Comparison of ENCODE assay signal across 8 cellular contexts in genomic region chr19:43639507-43640423, GRCh38. TPM values are rescaled to one million over a fixed set of nuclear protein-coding genes. Genes with fewer than 3 reads are reported as not detected.
DNase-seq lines count a peak whose midpoint lies in the region; ATAC-seq and TF ChIP-seq lines count a peak whose summit lies in the region.

CADM4 (minus strand) TSS chr19:43639850; CDS start chr19:43639790, 60 bp downstream.

- H3K9me3 ChIP-seq in NT2/D1 (ENCODE audit: insufficient read depth, low read length) (no peaks in the 10 kb centered on the region), osteoblast (ENCODE audit: low read depth, low read length) (no peaks in the 10 kb centered on the region), aorta (ENCODE audit: control insufficient read depth, low read length) (no peaks in the 10 kb centered on the region)

- H2AFZ ChIP-seq in osteoblast (ENCODE audit: low read length): no peak within 1 kb of the TSS

- H3K4me3 ChIP-seq in NT2/D1 (ENCODE audit: insufficient read length, low read depth) (peak within 1 kb of the TSS; percentile 46), osteoblast (ENCODE audit: insufficient read depth, low read length) (peak within 1 kb of the TSS; percentile 57), aorta (ENCODE audit: low read length in 2 of 2) (peak within 1 kb of the TSS; percentile 46 to 63)

- ATAC-seq in aorta (ENCODE audit: low FRiP score): peak; percentile 34
- no peak for ATAC-seq in GM21381 (IDR thresholded peaks at IDR 0.05; ENCODE audit: unreplicated experiment)
- ATAC-seq in HG03460 (IDR thresholded peaks at IDR 0.05; ENCODE audit: unreplicated experiment): no peak

- no peak for TF ChIP-seq CTCF in osteoblast (IDR thresholded peaks at IDR 0.05; ENCODE audit: extremely low read depth, low read depth, low read length)

- H3K4me2 ChIP-seq in osteoblast (ENCODE audit: insufficient read depth, low read length): peak within 1 kb of the TSS; percentile 64

- peaks cover 6% of the 10 kb centered on the region for H3K4me1 ChIP-seq in NT2/D1 (ENCODE audit: insufficient read depth, insufficient read length)
- peaks cover 16% of the 10 kb centered on the region for H3K4me1 ChIP-seq in osteoblast (ENCODE audit: insufficient read depth, low read length)
- no peaks in the 10 kb centered on the region for H3K4me1 ChIP-seq in aorta (ENCODE audit: control insufficient read depth in 1 of 2, insufficient read depth in 2 of 2, low read length in 2 of 2)

- H3K27me3 ChIP-seq in NT2/D1 (ENCODE audit: insufficient read depth, insufficient read length) (peaks cover 52% of the 10 kb centered on the region), osteoblast (ENCODE audit: insufficient read depth, low read length) (peaks cover 35% of the 10 kb centered on the region), aorta (ENCODE audit: control insufficient read depth in 1 of 2, insufficient read depth in 2 of 2, low read length in 1 of 2) (no peaks in the 10 kb centered on the region)

- peak; percentile 53 for DNase-seq in G401 (ENCODE audit: low spot score)
- DNase-seq in NT2/D1 (ENCODE audit: low read depth, low spot score): no peak
- DNase-seq in activated gamma-delta T cell treated with Interleukin-2 at 50 U/mL for 16 hours: peak; percentile 34
- peak; percentile 72 for DNase-seq in germinal center (ENCODE audit: low spot score)
- DNase-seq in osteoblast (ENCODE audit: insufficient read length, low spot score, missing footprints): peak; percentile 69
- peak in 1 of 2 donors; percentile 79 for DNase-seq in aorta

- no peaks in the 10 kb centered on the region for H3K79me2 ChIP-seq in osteoblast (ENCODE audit: insufficient read depth, low read length)

- intact Hi-C loops in aorta (cut with DNase I): no loop called here

- peak within 1 kb of the TSS; percentile 64 for H3K9ac ChIP-seq in NT2/D1 (ENCODE audit: insufficient read length, low read depth)

- in situ Hi-C loops in G401 (cut with HindIII; ENCODE audit: low sequenced_read_pairs): no loop called here

- no peak within 1 kb of the TSS for H3K27ac ChIP-seq in osteoblast (ENCODE audit: low read depth, low read length)
- H3K27ac ChIP-seq in aorta (ENCODE audit: low read depth in 1 of 2, low read length in 2 of 2): no peak within 1 kb of the TSS

- WGBS in aorta, 2 donors: 1% methylated on average over 40 to 112 of the region's 112 CpGs

- H4K20me1 ChIP-seq in osteoblast (ENCODE audit: insufficient read depth, low read length): no peaks in the 10 kb centered on the region

- H3K36me3 ChIP-seq in NT2/D1 (ENCODE audit: insufficient read depth, insufficient read length, low read length) (no peaks in the 10 kb centered on the region), osteoblast (ENCODE audit: insufficient read depth, low read length) (no peaks in the 10 kb centered on the region), aorta (ENCODE audit: control insufficient read depth in 1 of 2, insufficient read depth in 2 of 2, low read length in 1 of 2) (no peaks in the 10 kb centered on the region)

RNA-seq across cellular contexts. Expression of gene CADM4, which starts in this region (rescaled TPM):
- 47.8 and 58.7 TPM in 2 replicates for total RNA-seq in G401 (2014; rRNA removed; shearing (Covaris generic))
- 1.2 and 1.4 TPM in 2 replicates for total RNA-seq in osteoblast
- 1 to 10 TPM; 2.9 to 6.5 TPM for total RNA-seq in aorta
- 1 to 10 TPM; 3.1 to 8.1 TPM for polyA plus RNA-seq in aorta
